ENCODE assay signal across 13 cellular contexts in genomic region chr1:9875636-9876000, GRCh38. TPM values are rescaled to one million over a fixed set of nuclear protein-coding genes. Genes with fewer than 3 reads are reported as not detected.
DNase-seq lines count a peak whose midpoint lies in the region; ATAC-seq and TF ChIP-seq lines count a peak whose summit lies in the region.
"Had no signal": no experiment of that assay in that cellular context is flagged by ENCODE, and none has a peak within 500 bp of the region (broad histone marks: within the 10 kb centered on the region; RNA-seq: fewer than 3 reads in every experiment).

No MANE protein-coding gene starts in this region.

- ATAC-seq in stimulated activated memory B cell treated with anti-CD40 and anti-IgM and Interleukin-4, amounts not matched to agents 10 μg/mL and 1 μg/mL and 100 μg/mL, for 72 hours: no peak

- H3K9me3 ChIP-seq in muscle layer of colon (ENCODE audit: low read length): no peaks in the 10 kb centered on the region
- no peaks in the 10 kb centered on the region for H3K9me3 ChIP-seq in breast epithelium
- H3K9me3 ChIP-seq: psoas muscle had no signal

- intact Hi-C loops in breast epithelium (cut with DNase I; ENCODE audit: low total_unique reads): no loop called here

- H3K9ac ChIP-seq in muscle layer of colon (ENCODE audit: low read length): peak overlapping the region; percentile 4

- DNase-seq in NCI-H1694 treated with DMSO at 0.1 percent for 48 hours (lab: John Stamatoyannopoulos, UW): peak; percentile 7
- no peak for DNase-seq in NCI-H1694 (lab: John Stamatoyannopoulos, UW)
- DNase-seq in fibroblast of the aortic adventitia (ENCODE audit: low read depth): peak; percentile 27
- no peak for DNase-seq in ecto neural progenitor cell (ENCODE audit: low spot score)
- DNase-seq in breast epithelium (ENCODE audit: low spot score in 2 of 2): no peak
- no peak for DNase-seq in UCSD-AML1 (lab: John Stamatoyannopoulos, UW; ENCODE audit: unreplicated experiment)
- DNase-seq: cortex of kidney had no signal

- H3K4me3 Mint-ChIP-seq in stimulated activated memory B cell treated with anti-CD40 and anti-IgM and Interleukin-4, amounts not matched to agents 10 μg/mL and 1 μg/mL and 100 μg/mL, for 72 hours: no peak overlapping the region
- H3K4me3 Mint-ChIP-seq: activated CD4-positive, alpha-beta memory T cell treated with anti-CD3 and anti-CD28 coated beads, Interleukin-2, amount 10 ng/mL, durations not matched to agents 7 days and 5 days had no signal

- peak overlapping the region; percentile 53 for H3K27ac ChIP-seq in muscle layer of colon (ENCODE audit: low read depth, low read length)
- no peak overlapping the region for H3K27ac ChIP-seq in breast epithelium
- H3K27ac ChIP-seq: 22Rv1, psoas muscle had no signal

- H3K4me1 Mint-ChIP-seq in stimulated activated memory B cell treated with anti-CD40 and anti-IgM and Interleukin-4, amounts not matched to agents 10 μg/mL and 1 μg/mL and 100 μg/mL, for 72 hours: peaks cover 7% of the 10 kb centered on the region

- H3K27ac Mint-ChIP-seq in stimulated activated memory B cell treated with anti-CD40 and anti-IgM and Interleukin-4, amounts not matched to agents 10 μg/mL and 1 μg/mL and 100 μg/mL, for 72 hours: no peak overlapping the region
- H3K27ac Mint-ChIP-seq: activated CD4-positive, alpha-beta memory T cell treated with anti-CD3 and anti-CD28 coated beads, Interleukin-2, amount 10 ng/mL, durations not matched to agents 7 days and 5 days had no signal

- no peaks in the 10 kb centered on the region for H3K27me3 Mint-ChIP-seq in stimulated activated memory B cell treated with anti-CD40 and anti-IgM and Interleukin-4, amounts not matched to agents 10 μg/mL and 1 μg/mL and 100 μg/mL, for 72 hours
- H3K27me3 Mint-ChIP-seq: activated CD4-positive, alpha-beta memory T cell treated with anti-CD3 and anti-CD28 coated beads, Interleukin-2, amount 10 ng/mL, durations not matched to agents 7 days and 5 days had no signal

- no peak overlapping the region for H3K4me3 ChIP-seq in fibroblast of the aortic adventitia (ENCODE audit: low read depth, low read length)
- H3K4me3 ChIP-seq in muscle layer of colon (ENCODE audit: low read depth in 1 of 2, low read length in 2 of 2): peak overlapping the region in 1 of 2 donors; percentile 47
- no peak overlapping the region for H3K4me3 ChIP-seq in breast epithelium

- H3K36me3 Mint-ChIP-seq in stimulated activated memory B cell treated with anti-CD40 and anti-IgM and Interleukin-4, amounts not matched to agents 10 μg/mL and 1 μg/mL and 100 μg/mL, for 72 hours: no peaks in the 10 kb centered on the region

- H3K9me3 Mint-ChIP-seq in stimulated activated memory B cell treated with anti-CD40 and anti-IgM and Interleukin-4, amounts not matched to agents 10 μg/mL and 1 μg/mL and 100 μg/mL, for 72 hours: no peaks in the 10 kb centered on the region
- H3K9me3 Mint-ChIP-seq: activated CD4-positive, alpha-beta memory T cell treated with anti-CD3 and anti-CD28 coated beads, Interleukin-2, amount 10 ng/mL, durations not matched to agents 7 days and 5 days; CD14-positive monocyte had no signal

- H3K36me3 ChIP-seq in muscle layer of colon (ENCODE audit: insufficient read depth, low read length) (no peaks in the 10 kb centered on the region), breast epithelium (no peaks in the 10 kb centered on the region)

- H3K4me1 ChIP-seq in muscle layer of colon (ENCODE audit: insufficient read depth, low read length) (peaks cover 3% of the 10 kb centered on the region), breast epithelium (peaks cover 0 to 3% of the 10 kb centered on the region in 2 donors)

- TF ChIP-seq CTCF in fibroblast of the aortic adventitia (IDR thresholded peaks at IDR 0.05; ENCODE audit: insufficient read depth, low read length) (no peak), breast epithelium (IDR thresholded peaks at IDR 0.05) (no peak)

- H3K27me3 ChIP-seq in muscle layer of colon (ENCODE audit: control insufficient read depth in 1 of 2, insufficient read depth in 2 of 2, low read length in 2 of 2) (no peaks in the 10 kb centered on the region), breast epithelium (no peaks in the 10 kb centered on the region)

- TF ChIP-seq POLR2A in breast epithelium (IDR thresholded peaks at IDR 0.05): no peak

RNA-seq across cellular contexts. Expression of gene CTNNBIP1, which starts 34.5 kb away (rescaled TPM):
- 11.9 and 12.3 TPM in 2 replicates for total RNA-seq in fibroblast of the aortic adventitia (ENCODE audit: low replicate concordance)
- total RNA-seq in breast epithelium: 10 to 100 TPM; 25.9 to 37.9 (median 29.5) TPM

RNA-seq across cellular contexts. Expression of gene CLSTN1, which starts 51.9 kb away (rescaled TPM):
- 53.0 and 61.5 TPM in 2 replicates for total RNA-seq in fibroblast of the aortic adventitia (ENCODE audit: low replicate concordance)
- total RNA-seq in breast epithelium: 10 to 100 TPM; 25.4 to 47.5 (median 42.3) TPM

Comparison
In these comparisons a context has a peak if more than half of its experiments do, and no peak if none do; other contexts are left out.
1. DNase-seq: peak in NCI-H1694 treated with DMSO at 0.1 percent for 48 hours (single experiment) and fibroblast of the aortic adventitia (single experiment); none in NCI-H1694 (single experiment), ecto neural progenitor cell (single experiment), breast epithelium (0 of 2) and UCSD-AML1 (single experiment).